1 cellular context compared by ENCODE assay signal in genomic region chr15:43135351-43135750, GRCh38.
TF ChIP-seq lines count a peak whose summit lies in the region.

No MANE protein-coding gene starts in this region.

TF ChIP-seq in HepG2, 621 proteins besides CTCF, POLR2A, EP300 and RAD21:
- no peak for TF ChIP-seq ZNF792 (CRISPR knock-in tag; IDR thresholded peaks at IDR 0.05)
